In the genomic region with DNA sequence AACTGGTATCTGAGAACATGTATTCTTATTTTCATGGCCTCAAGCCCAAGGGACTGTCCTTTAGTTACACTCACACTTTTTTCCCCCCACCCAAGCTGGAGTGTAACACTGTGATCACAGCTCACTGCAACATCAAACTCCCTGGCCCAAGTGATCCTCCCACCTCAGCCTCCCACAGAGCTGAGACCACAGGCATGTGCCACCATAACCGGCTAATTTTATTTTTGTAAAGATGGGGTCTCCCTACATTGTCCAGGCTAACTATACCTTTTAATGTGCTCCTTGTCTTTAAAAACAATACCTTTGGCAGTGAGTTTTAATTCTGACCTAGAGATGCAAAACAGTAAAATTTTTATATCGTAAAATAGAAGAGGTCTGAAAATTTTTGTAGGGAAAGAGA, we compare ENCODE assay signal across 1 cellular context.
A peak's percentile ranks its signal among the peaks of the same experiment; 100 is the strongest.
TF ChIP-seq lines count a peak whose summit lies in the region.

No MANE protein-coding gene starts in this region.

TF ChIP-seq in HEK293, 187 proteins besides CTCF, POLR2A, EP300 and RAD21 (continued from another document):
- TF ChIP-seq, protein P1, sequence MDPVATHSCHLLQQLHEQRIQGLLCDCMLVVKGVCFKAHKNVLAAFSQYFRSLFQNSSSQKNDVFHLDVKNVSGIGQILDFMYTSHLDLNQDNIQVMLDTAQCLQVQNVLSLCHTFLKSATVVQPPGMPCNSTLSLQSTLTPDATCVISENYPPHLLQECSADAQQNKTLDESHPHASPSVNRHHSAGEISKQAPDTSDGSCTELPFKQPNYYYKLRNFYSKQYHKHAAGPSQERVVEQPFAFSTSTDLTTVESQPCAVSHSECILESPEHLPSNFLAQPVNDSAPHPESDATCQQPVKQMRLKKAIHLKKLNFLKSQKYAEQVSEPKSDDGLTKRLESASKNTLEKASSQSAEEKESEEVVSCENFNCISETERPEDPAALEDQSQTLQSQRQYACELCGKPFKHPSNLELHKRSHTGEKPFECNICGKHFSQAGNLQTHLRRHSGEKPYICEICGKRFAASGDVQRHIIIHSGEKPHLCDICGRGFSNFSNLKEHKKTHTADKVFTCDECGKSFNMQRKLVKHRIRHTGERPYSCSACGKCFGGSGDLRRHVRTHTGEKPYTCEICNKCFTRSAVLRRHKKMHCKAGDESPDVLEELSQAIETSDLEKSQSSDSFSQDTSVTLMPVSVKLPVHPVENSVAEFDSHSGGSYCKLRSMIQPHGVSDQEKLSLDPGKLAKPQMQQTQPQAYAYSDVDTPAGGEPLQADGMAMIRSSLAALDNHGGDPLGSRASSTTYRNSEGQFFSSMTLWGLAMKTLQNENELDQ (tag by site-specific recombination; IDR thresholded peaks at IDR 0.05; ENCODE audit: low read depth): no peak
- peak; percentile 69 for TF ChIP-seq ZNF121 (tag by site-specific recombination; IDR thresholded peaks at IDR 0.05)
- TF ChIP-seq EGR2 (tag by site-specific recombination; IDR thresholded peaks at IDR 0.05; ENCODE audit: low read depth): peak; percentile 58; the same call in 1 of the 2 replicates
- TF ChIP-seq KLF9 (tag by site-specific recombination; IDR thresholded peaks at IDR 0.05; ENCODE audit: low read depth): no peak
- no peak for TF ChIP-seq PRDM4 (tag by site-specific recombination; IDR thresholded peaks at IDR 0.05)
